Comparison of ENCODE assay signal across 1 cellular context in genomic region chr13:51303882-51304281, GRCh38.
A peak's percentile ranks its signal among the peaks of the same experiment; 100 is the strongest.
TF ChIP-seq lines count a peak whose summit lies in the region.

No MANE protein-coding gene starts in this region.

TF ChIP-seq in H1, 55 proteins besides CTCF, POLR2A, EP300 and RAD21:
- TF ChIP-seq GTF2F1 (IDR thresholded peaks at IDR 0.05; ENCODE audit: borderline replicate concordance, low read depth, low read length) (no peak), KDM1A (IDR thresholded peaks at IDR 0.05; ENCODE audit: borderline replicate concordance, low read length) (peak; percentile 92), SIX5 (IDR thresholded peaks at IDR 0.05; ENCODE audit: low read depth, low read length) (no peak), SAP30 (IDR thresholded peaks at IDR 0.05; ENCODE audit: insufficient read depth, insufficient replicate concordance, low read length) (no peak), POLR2AphosphoS5 (IDR thresholded peaks at IDR 0.05; ENCODE audit: low read depth, low read length) (no peak)
